Comparison of ENCODE assay signal across 9 cellular contexts in genomic region chr4:174834477-174834876, GRCh38. TPM values are rescaled to one million over a fixed set of nuclear protein-coding genes. Genes with fewer than 3 reads are reported as not detected.
"Had no signal": no experiment of that assay in that cellular context is flagged by ENCODE, and none has a peak within 500 bp of the region (broad histone marks: within the 10 kb centered on the region; RNA-seq: fewer than 3 reads in every experiment).

No MANE protein-coding gene starts in this region.

- ATAC-seq: HCT116, K562 had no signal

- H3K4me1 ChIP-seq: HAP-1 had no signal

- H3K36me3 ChIP-seq: HAP-1 had no signal

- H3K4me3 ChIP-seq: GM23248, HAP-1, K562 had no signal

- H3K9ac ChIP-seq: GM23248 had no signal

- DNase-seq: GM23248, GOT3, H7, HFFc6, IMR-90 had no signal

- H2AFZ ChIP-seq: GM23248 had no signal

- H3K9me3 ChIP-seq: HAP-1 had no signal

- FAIRE-seq: HTR-8/SVneo, K562 had no signal

- H3K27ac ChIP-seq: GM23248 had no signal

RNA-seq across cellular contexts. Expression of gene GLRA3, which starts 5.4 kb away (rescaled TPM):
- polyA plus RNA-seq: GM23248, IMR-90 had no signal
